Comparison of ENCODE assay signal across 21 cellular contexts in genomic region chr18:66271927-66272326, GRCh38.
"Had no signal": no experiment of that assay in that cellular context is flagged by ENCODE, and none has a peak within 500 bp of the region (broad histone marks: within the 10 kb centered on the region; RNA-seq: fewer than 3 reads in every experiment).

No MANE protein-coding gene starts in this region.

- H3K4me3 ChIP-seq: body of pancreas, cardiac muscle cell, left lung, ovary, prostate gland, testis had no signal

- ATAC-seq: activated T-cell treated with anti-CD3 and anti-CD28 coated beads, Interleukin-2, amount 50 U/mL, for 72 hours; body of pancreas; left lung; naive thymus-derived CD8-positive, alpha-beta T cell; T-helper 17 cell had no signal

- H3K36me3 ChIP-seq: cardiac muscle cell, left lung, neutrophil, ovary, prostate gland had no signal

- H3K4me1 ChIP-seq: body of pancreas, left lung, prostate gland, testis had no signal

- H3K27ac ChIP-seq: body of pancreas, cardiac muscle cell, left lung, neutrophil, ovary, prostate gland, testis had no signal

- H3K27me3 ChIP-seq: body of pancreas, cardiac muscle cell, left lung, neutrophil, ovary, testis had no signal

- DNase-seq: activated CD4-positive, alpha-beta memory T cell treated with anti-CD3 and anti-CD28 coated beads for 36 hours; activated CD4-positive, alpha-beta T cell treated with anti-CD3 and anti-CD28 coated beads for 48 hours; activated effector memory CD4-positive, alpha-beta T cell treated with Interleukin-2 at 50 U/mL for 16 hours; activated naive CD4-positive, alpha-beta T cell treated with anti-CD3 and anti-CD28 coated beads, Interleukin-2, amount 10 ng/mL, durations not matched to agents 7 days and 5 days; activated T-cell treated with anti-CD3 and anti-CD28 coated beads, Interleukin-2, amount 50 U/mL, for 72 hours; body of pancreas; effector CD8-positive, alpha-beta T cell; foreskin melanocyte; immature natural killer cell; kidney glomerular epithelial cell; left lung; naive thymus-derived CD8-positive, alpha-beta T cell; ovary; stimulated activated CD4-positive, alpha-beta T cell treated with anti-CD3 and anti-CD28 coated beads, Interleukin-4, amount 100 ng/mL, for 1 hour; stimulated activated naive CD4-positive, alpha-beta T cell; SW 1271; T-helper 17 cell; testis had no signal

- H3K9me3 ChIP-seq: body of pancreas, ovary, prostate gland, testis had no signal
